Comparison of ENCODE assay signal across 9 cellular contexts in genomic region chr6:137698636-137699035, GRCh38.
A peak's percentile ranks its signal among the peaks of the same experiment; 100 is the strongest.
DNase-seq lines count a peak whose midpoint lies in the region; ATAC-seq, FAIRE-seq and TF ChIP-seq lines count a peak whose summit lies in the region.
"Had no signal": no experiment of that assay in that cellular context is flagged by ENCODE, and none has a peak within 500 bp of the region (broad histone marks: within the 10 kb centered on the region; RNA-seq: fewer than 3 reads in every experiment).

No MANE protein-coding gene starts in this region.

- DNase-seq in GM12892 (ENCODE audit: insufficient read length): no peak
- DNase-seq in NB4 (ENCODE audit: low read depth): peak; percentile 66
- no peak for DNase-seq in effector memory CD8-positive, alpha-beta T cell
- peak; percentile 82 for DNase-seq in pons (ENCODE audit: low spot score)
- DNase-seq in RKO (ENCODE audit: low spot score): no peak

- TF ChIP-seq POLR2A in GM12892 (IDR thresholded peaks at IDR 0.05; ENCODE audit: low read depth, low read length) (no peak), NB4 (IDR thresholded peaks at IDR 0.05; ENCODE audit: extremely low read depth, insufficient read length) (no peak)

- peaks cover 13 to 15% of the 10 kb centered on the region in 2 donors for H3K27me3 Mint-ChIP-seq in effector memory CD8-positive, alpha-beta T cell

- H3K4me1 Mint-ChIP-seq in effector memory CD8-positive, alpha-beta T cell (ENCODE audit: low read depth in 2 of 2): peaks cover 0 to 12% of the 10 kb centered on the region in 2 donors

- no peaks in the 10 kb centered on the region for H3K9me3 Mint-ChIP-seq in effector memory CD8-positive, alpha-beta T cell

- peak; percentile 50 for FAIRE-seq in GM12892 (lab: Jason Lieb, UNC)

- H3K4me3 ChIP-seq in NB4 (ENCODE audit: low read depth, low read length): no peak overlapping the region
- H3K4me3 ChIP-seq: SK-N-MC had no signal

- no peaks in the 10 kb centered on the region for H3K36me3 Mint-ChIP-seq in effector memory CD8-positive, alpha-beta T cell (ENCODE audit: insufficient read depth)

- no peak for TF ChIP-seq CTCF in NB4 (IDR thresholded peaks at IDR 0.05; ENCODE audit: low read depth, low read length)

- H3K4me3 Mint-ChIP-seq in effector memory CD8-positive, alpha-beta T cell: no peak overlapping the region

- peak overlapping the region in 1 of 2 donors; percentile 27 for H3K27ac Mint-ChIP-seq in effector memory CD8-positive, alpha-beta T cell

- peak; percentile 31 for ATAC-seq in effector memory CD8-positive, alpha-beta T cell (replicated peaks)
- ATAC-seq in GM18870 (IDR thresholded peaks at IDR 0.05; ENCODE audit: unreplicated experiment) (no peak), GM21390 (IDR thresholded peaks at IDR 0.05; ENCODE audit: unreplicated experiment) (no peak), GM21447 (IDR thresholded peaks at IDR 0.05; ENCODE audit: unreplicated experiment) (no peak)

Comparison
In these comparisons a context has a peak if more than half of its experiments do, and no peak if none do; other contexts are left out.
1. DNase-seq: peak in NB4 (single experiment) and pons (single experiment); none in GM12892 (single experiment), effector memory CD8-positive, alpha-beta T cell (0 of 3) and RKO (single experiment).